ENCODE assay signal across 1 cellular context in genomic region chr10:7700577-7701125, GRCh38.
TF ChIP-seq lines count a peak whose summit lies in the region.

No MANE protein-coding gene starts in this region.

TF ChIP-seq in HepG2, 621 proteins besides CTCF, POLR2A, EP300 and RAD21 (continued from another document and continues in another):
- no peak for TF ChIP-seq ZNF276 (CRISPR knock-in tag; IDR thresholded peaks at IDR 0.05; ENCODE audit: low read depth)
- no peak for TF ChIP-seq ZBTB4 (CRISPR knock-in tag; IDR thresholded peaks at IDR 0.05; ENCODE audit: borderline replicate concordance)
- no peak for TF ChIP-seq HCFC1 (IDR thresholded peaks at IDR 0.05; ENCODE audit: low read depth, low read length)
- TF ChIP-seq IKZF1 (IDR thresholded peaks at IDR 0.05), result no peak
- TF ChIP-seq GPBP1L1 (CRISPR knock-in tag; IDR thresholded peaks at IDR 0.05), result no peak
- TF ChIP-seq ZSCAN12 (CRISPR knock-in tag; IDR thresholded peaks at IDR 0.05), result no peak
- TF ChIP-seq ZBTB26 (CRISPR knock-in tag; IDR thresholded peaks at IDR 0.05; ENCODE audit: borderline replicate concordance), result no peak
- no peak for TF ChIP-seq ZNF841 (CRISPR knock-in tag; IDR thresholded peaks at IDR 0.05; ENCODE audit: borderline replicate concordance)
- peak; percentile 76; the same call in 1 of the 2 replicates for TF ChIP-seq KDM4B (CRISPR knock-in tag; IDR thresholded peaks at IDR 0.05)
- peak; percentile 95 for TF ChIP-seq GATAD2A (CRISPR knock-in tag; IDR thresholded peaks at IDR 0.05)
- TF ChIP-seq PBX2 (CRISPR knock-in tag; IDR thresholded peaks at IDR 0.05), result no peak
- TF ChIP-seq NFAT5 (CRISPR knock-in tag; IDR thresholded peaks at IDR 0.05), result no peak
- TF ChIP-seq NRL (CRISPR knock-in tag; IDR thresholded peaks at IDR 0.05; ENCODE audit: borderline replicate concordance), result no peak
- no peak; the same call in 1 of the 2 replicates for TF ChIP-seq ZNF710 (CRISPR knock-in tag; IDR thresholded peaks at IDR 0.05; ENCODE audit: borderline replicate concordance)
- no peak for TF ChIP-seq SETDB1 (CRISPR knock-in tag; IDR thresholded peaks at IDR 0.05; ENCODE audit: borderline replicate concordance)
- TF ChIP-seq ZSCAN25 (CRISPR knock-in tag; IDR thresholded peaks at IDR 0.05), result no peak
- TF ChIP-seq ELF1 (CRISPR knock-in tag; IDR thresholded peaks at IDR 0.05), result no peak; the same call in 1 of the 2 replicates
- TF ChIP-seq ADNP (CRISPR knock-in tag; IDR thresholded peaks at IDR 0.05), result no peak
- no peak for TF ChIP-seq ZNF256 (CRISPR knock-in tag; conservative IDR thresholded peaks at IDR 0.05)
- TF ChIP-seq TAF15 (IDR thresholded peaks at IDR 0.05; ENCODE audit: low read depth, low read length, poor library complexity, severe bottlenecking), result no peak
- TF ChIP-seq MYPOP (CRISPR knock-in tag; IDR thresholded peaks at IDR 0.05), result peak; percentile 57; the same call in 1 of the 2 replicates
- TF ChIP-seq PBX3 (CRISPR knock-in tag; IDR thresholded peaks at IDR 0.05; ENCODE audit: borderline replicate concordance), result no peak
- no peak for TF ChIP-seq ZBTB44 (CRISPR knock-in tag; IDR thresholded peaks at IDR 0.05)
- no peak for TF ChIP-seq MTF1 (CRISPR knock-in tag; IDR thresholded peaks at IDR 0.05)
- TF ChIP-seq CBX2 (IDR thresholded peaks at IDR 0.05; ENCODE audit: low read depth, low read length), result no peak
- no peak for TF ChIP-seq CBX2 (CRISPR knock-in tag; IDR thresholded peaks at IDR 0.05; ENCODE audit: low read depth)
- TF ChIP-seq NPAS2 (CRISPR knock-in tag; IDR thresholded peaks at IDR 0.05; ENCODE audit: borderline replicate concordance), result no peak
- TF ChIP-seq LCORL (IDR thresholded peaks at IDR 0.05), result no peak
- TF ChIP-seq LCORL (CRISPR knock-in tag; IDR thresholded peaks at IDR 0.05), result peak; percentile 79
- no peak for TF ChIP-seq FOXP1 (IDR thresholded peaks at IDR 0.05)
- peak; percentile 80 for TF ChIP-seq FOXP1 (CRISPR knock-in tag; IDR thresholded peaks at IDR 0.05)
- no peak for TF ChIP-seq TOPORS (CRISPR knock-in tag; IDR thresholded peaks at IDR 0.05)
